In genomic region chr2:202238234-202239197, GRCh38 we compare ENCODE assay signal across 1 cellular context.
A peak's percentile ranks its signal among the peaks of the same experiment; 100 is the strongest.
TF ChIP-seq lines count a peak whose summit lies in the region.

Gene SUMO1 (minus strand): TSS chr2:202238597. CDS start chr2:202238451, 146 bp downstream.

TF ChIP-seq in HepG2, 621 proteins besides CTCF, POLR2A, EP300 and RAD21 (continued from another document and continues in another):
- TF ChIP-seq STAT6 (CRISPR knock-in tag; IDR thresholded peaks at IDR 0.05; ENCODE audit: borderline replicate concordance), result no peak
- 0 out of 2 replicates have a peak, but pooled peaks have one; percentile 75 for TF ChIP-seq MZF1 (CRISPR knock-in tag; IDR thresholded peaks at IDR 0.05; ENCODE audit: borderline replicate concordance)
- TF ChIP-seq ZNF710 (CRISPR knock-in tag; IDR thresholded peaks at IDR 0.05; ENCODE audit: borderline replicate concordance), result peak; percentile 94; the same call in 1 of the 2 replicates
- peak; percentile 88; the same call in 1 of the 2 replicates for TF ChIP-seq SALL1 (CRISPR knock-in tag; IDR thresholded peaks at IDR 0.05)
- peak; percentile 66; the same call in 1 of the 2 replicates for TF ChIP-seq MYC (CRISPR knock-in tag; IDR thresholded peaks at IDR 0.05; ENCODE audit: borderline replicate concordance)
- TF ChIP-seq SMAD3 (CRISPR knock-in tag; IDR thresholded peaks at IDR 0.05), result peak; percentile 26; the same call in 1 of the 2 replicates
- no peak for TF ChIP-seq MAF1 (CRISPR knock-in tag; IDR thresholded peaks at IDR 0.05; ENCODE audit: borderline replicate concordance)
- no peak for TF ChIP-seq ZNF460 (CRISPR knock-in tag; IDR thresholded peaks at IDR 0.05; ENCODE audit: borderline replicate concordance)
- TF ChIP-seq ARNT2 (CRISPR knock-in tag; IDR thresholded peaks at IDR 0.05; ENCODE audit: low read depth), result peak; percentile 88; the same call in 1 of the 2 replicates
- 0 out of 2 replicates have a peak, but pooled peaks have one; percentile 58 for TF ChIP-seq ZBTB39 (CRISPR knock-in tag; IDR thresholded peaks at IDR 0.05)
- 0 out of 2 replicates have a peak, but pooled peaks have one; percentile 33 for TF ChIP-seq ZNF784 (CRISPR knock-in tag; IDR thresholded peaks at IDR 0.05; ENCODE audit: borderline replicate concordance)
- TF ChIP-seq ISX (CRISPR knock-in tag; conservative IDR thresholded peaks at IDR 0.05), result 0 out of 2 replicates have a peak, but pooled peaks have one; percentile 13
- no peak for TF ChIP-seq KLF9 (CRISPR knock-in tag; IDR thresholded peaks at IDR 0.05; ENCODE audit: low read depth)
- TF ChIP-seq ZBTB21 (CRISPR knock-in tag; IDR thresholded peaks at IDR 0.05), result 0 out of 2 replicates have a peak, but pooled peaks have one; percentile 24
- peak; percentile 91; the same call in 1 of the 2 replicates for TF ChIP-seq SNAPC5 (CRISPR knock-in tag; IDR thresholded peaks at IDR 0.05; ENCODE audit: borderline replicate concordance)
- no peak for TF ChIP-seq NR2F6 (IDR thresholded peaks at IDR 0.05)
- peak; percentile 29; the same call in 1 of the 2 replicates for TF ChIP-seq NR2F6 (CRISPR knock-in tag; IDR thresholded peaks at IDR 0.05)
- no peak for TF ChIP-seq ZNF101 (CRISPR knock-in tag; IDR thresholded peaks at IDR 0.05; ENCODE audit: borderline replicate concordance, low read depth)
- TF ChIP-seq ZNF329 (CRISPR knock-in tag; IDR thresholded peaks at IDR 0.05; ENCODE audit: low read depth), result peak; percentile 83; the same call in 1 of the 2 replicates
- TF ChIP-seq USF2 (IDR thresholded peaks at IDR 0.05; ENCODE audit: low read depth, low read length), result no peak
- no peak; the same call in 1 of the 2 replicates for TF ChIP-seq USF2 (CRISPR knock-in tag; IDR thresholded peaks at IDR 0.05; ENCODE audit: borderline replicate concordance)
- peak; percentile 87 for TF ChIP-seq IRF2 (CRISPR knock-in tag; IDR thresholded peaks at IDR 0.05)
- peak; percentile 92 for TF ChIP-seq SNAI1 (CRISPR knock-in tag; IDR thresholded peaks at IDR 0.05; ENCODE audit: borderline replicate concordance)
- TF ChIP-seq CENPX (CRISPR knock-in tag; IDR thresholded peaks at IDR 0.05), result no peak
- peak; percentile 75 for TF ChIP-seq UBTF (CRISPR knock-in tag; IDR thresholded peaks at IDR 0.05)
- peak; percentile 42; the same call in 1 of the 2 replicates for TF ChIP-seq MLX (CRISPR knock-in tag; IDR thresholded peaks at IDR 0.05)
- no peak for TF ChIP-seq ZBTB14 (CRISPR knock-in tag; IDR thresholded peaks at IDR 0.05)
- TF ChIP-seq ETV6 (CRISPR knock-in tag; conservative IDR thresholded peaks at IDR 0.05), result no peak; the same call in 1 of the 2 replicates
- peak; percentile 69; the same call in 1 of the 2 replicates for TF ChIP-seq KMT2A (CRISPR knock-in tag; IDR thresholded peaks at IDR 0.05)
- no peak for TF ChIP-seq NFRKB (IDR thresholded peaks at IDR 0.05)
- TF ChIP-seq MIER3 (CRISPR knock-in tag; IDR thresholded peaks at IDR 0.05; ENCODE audit: borderline replicate concordance), result peak; percentile 92; the same call in 1 of the 2 replicates
- no peak for TF ChIP-seq ZBTB1 (CRISPR knock-in tag; IDR thresholded peaks at IDR 0.05; ENCODE audit: borderline replicate concordance)
- TF ChIP-seq HDAC1 (CRISPR knock-in tag; IDR thresholded peaks at IDR 0.05), result peak; percentile 42
- no peak for TF ChIP-seq ZFP1 (CRISPR knock-in tag; IDR thresholded peaks at IDR 0.05)
- peak; percentile 65 for TF ChIP-seq ARID5B (CRISPR knock-in tag; IDR thresholded peaks at IDR 0.05)
